Comparison of ENCODE assay signal across 2 cellular contexts in genomic region chr17:18241229-18241871, GRCh38.
TF ChIP-seq lines count a peak whose summit lies in the region.

No MANE protein-coding gene starts in this region.

TF ChIP-seq in HepG2, 621 proteins besides CTCF, POLR2A, EP300 and RAD21:
- TF ChIP-seq ZBTB7B (CRISPR knock-in tag; IDR thresholded peaks at IDR 0.05) (no peak), ZNF557 (CRISPR knock-in tag; IDR thresholded peaks at IDR 0.05) (no peak), ZBTB33 (CRISPR knock-in tag; IDR thresholded peaks at IDR 0.05) (peak; percentile 92; the same call in 1 of the 2 replicates), AGO2 (optimal IDR thresholded peaks at IDR 0.05; ENCODE audit: low read depth, low read length) (peak; percentile 26), SCMH1 (CRISPR knock-in tag; IDR thresholded peaks at IDR 0.05; ENCODE audit: borderline replicate concordance) (no peak)
TF ChIP-seq in HepG2: peak in this region for 2.

TF ChIP-seq in IMR-90, 13 proteins besides CTCF, POLR2A, EP300 and RAD21:
- TF ChIP-seq USF2 (IDR thresholded peaks at IDR 0.05; ENCODE audit: low read depth, low read length) = no peak
- no peak for TF ChIP-seq MXI1 (IDR thresholded peaks at IDR 0.05; ENCODE audit: borderline replicate concordance, low read depth, low read length)
- no peak for TF ChIP-seq FOS (IDR thresholded peaks at IDR 0.05; ENCODE audit: low read depth, low read length)
- TF ChIP-seq CHD1 (IDR thresholded peaks at IDR 0.05; ENCODE audit: low read depth, low read length) = no peak
- TF ChIP-seq MAZ (IDR thresholded peaks at IDR 0.05; ENCODE audit: borderline replicate concordance, low read depth, low read length) = no peak
- TF ChIP-seq ELK1 (IDR thresholded peaks at IDR 0.05; ENCODE audit: borderline replicate concordance, low read depth, low read length) = no peak
- no peak for TF ChIP-seq SMC3 (IDR thresholded peaks at IDR 0.05; ENCODE audit: low read depth, low read length)
- TF ChIP-seq RCOR1 (IDR thresholded peaks at IDR 0.05; ENCODE audit: insufficient replicate concordance, low read length) = no peak
- no peak for TF ChIP-seq RFX5 (IDR thresholded peaks at IDR 0.05; ENCODE audit: low read depth, low read length)
- TF ChIP-seq CEBPB (IDR thresholded peaks at IDR 0.05; ENCODE audit: low read depth, low read length) = no peak
- TF ChIP-seq MAFK (IDR thresholded peaks at IDR 0.05; ENCODE audit: low read depth, low read length) = no peak
- TF ChIP-seq NFE2L2 (IDR thresholded peaks at IDR 0.05; ENCODE audit: low read depth, low read length) = no peak
- no peak for TF ChIP-seq BHLHE40 (IDR thresholded peaks at IDR 0.05; ENCODE audit: low read depth, low read length)
